Comparison of ENCODE assay signal across 2 cellular contexts in the genomic region with DNA sequence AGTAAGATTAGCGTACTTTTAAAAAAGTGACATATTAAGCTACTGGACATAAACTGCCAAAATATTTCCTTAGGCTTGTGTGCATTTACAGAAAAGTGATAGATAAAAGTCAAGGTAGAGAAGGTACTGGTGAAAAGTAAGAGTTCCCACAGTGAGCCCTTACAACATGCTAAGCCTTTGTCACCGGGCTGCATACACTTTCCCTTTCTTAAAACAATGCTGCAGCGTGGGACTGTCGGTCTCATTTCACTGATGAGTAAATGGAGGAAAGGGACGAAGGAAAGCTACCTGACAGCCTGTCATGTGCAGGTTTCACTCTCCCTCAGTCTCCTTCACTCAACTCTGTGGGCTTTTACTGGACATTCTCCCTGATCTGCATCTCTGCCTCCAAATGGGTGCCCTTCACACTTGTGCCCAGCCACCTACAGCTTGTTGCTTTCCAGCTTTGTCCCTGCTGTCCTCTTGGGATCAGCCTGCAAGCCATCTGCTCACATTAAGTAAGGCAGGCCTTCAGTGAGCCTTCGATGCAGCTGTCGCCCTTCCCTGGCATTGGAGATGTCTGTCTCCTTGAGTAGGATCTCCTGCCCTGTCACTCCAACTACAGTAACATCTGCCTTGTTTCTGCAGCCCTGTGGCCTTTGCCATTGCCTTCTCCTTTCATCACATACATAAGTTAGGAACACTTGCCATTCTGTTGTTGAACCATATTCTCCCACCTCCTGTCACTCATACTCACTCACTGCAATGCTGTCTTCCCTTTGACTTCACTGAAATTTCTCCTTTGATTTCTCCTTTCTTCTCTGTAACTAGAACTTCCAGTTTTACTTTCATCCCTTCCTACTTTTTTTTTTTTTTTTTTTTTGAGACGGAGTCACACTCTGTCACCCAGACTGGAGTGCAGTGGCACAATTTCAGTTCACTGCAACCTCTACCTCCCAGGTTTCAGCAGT.
A peak's percentile ranks its signal among the peaks of the same experiment; 100 is the strongest.
TF ChIP-seq lines count a peak whose summit lies in the region.

No MANE protein-coding gene starts in this region.

TF ChIP-seq in HEK293T, 16 proteins besides CTCF, POLR2A, EP300 and RAD21 (continued from another document):
- TF ChIP-seq, protein P1, sequence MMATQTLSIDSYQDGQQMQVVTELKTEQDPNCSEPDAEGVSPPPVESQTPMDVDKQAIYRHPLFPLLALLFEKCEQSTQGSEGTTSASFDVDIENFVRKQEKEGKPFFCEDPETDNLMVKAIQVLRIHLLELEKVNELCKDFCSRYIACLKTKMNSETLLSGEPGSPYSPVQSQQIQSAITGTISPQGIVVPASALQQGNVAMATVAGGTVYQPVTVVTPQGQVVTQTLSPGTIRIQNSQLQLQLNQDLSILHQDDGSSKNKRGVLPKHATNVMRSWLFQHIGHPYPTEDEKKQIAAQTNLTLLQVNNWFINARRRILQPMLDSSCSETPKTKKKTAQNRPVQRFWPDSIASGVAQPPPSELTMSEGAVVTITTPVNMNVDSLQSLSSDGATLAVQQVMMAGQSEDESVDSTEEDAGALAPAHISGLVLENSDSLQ (IDR thresholded peaks at IDR 0.05): peak; percentile 19; the same call in 1 of the 2 replicates

TF ChIP-seq in SK-N-SH, 30 proteins besides CTCF, POLR2A, EP300 and RAD21 (continued from another document):
- TF ChIP-seq MXI1 (IDR thresholded peaks at IDR 0.05; ENCODE audit: low read depth, low read length) (no peak), EZH2phosphoT487 (IDR thresholded peaks at IDR 0.05; ENCODE audit: borderline replicate concordance, low read depth) (no peak), YY1 (IDR thresholded peaks at IDR 0.05; ENCODE audit: low read depth) (no peak)
- TF ChIP-seq, protein P2, sequence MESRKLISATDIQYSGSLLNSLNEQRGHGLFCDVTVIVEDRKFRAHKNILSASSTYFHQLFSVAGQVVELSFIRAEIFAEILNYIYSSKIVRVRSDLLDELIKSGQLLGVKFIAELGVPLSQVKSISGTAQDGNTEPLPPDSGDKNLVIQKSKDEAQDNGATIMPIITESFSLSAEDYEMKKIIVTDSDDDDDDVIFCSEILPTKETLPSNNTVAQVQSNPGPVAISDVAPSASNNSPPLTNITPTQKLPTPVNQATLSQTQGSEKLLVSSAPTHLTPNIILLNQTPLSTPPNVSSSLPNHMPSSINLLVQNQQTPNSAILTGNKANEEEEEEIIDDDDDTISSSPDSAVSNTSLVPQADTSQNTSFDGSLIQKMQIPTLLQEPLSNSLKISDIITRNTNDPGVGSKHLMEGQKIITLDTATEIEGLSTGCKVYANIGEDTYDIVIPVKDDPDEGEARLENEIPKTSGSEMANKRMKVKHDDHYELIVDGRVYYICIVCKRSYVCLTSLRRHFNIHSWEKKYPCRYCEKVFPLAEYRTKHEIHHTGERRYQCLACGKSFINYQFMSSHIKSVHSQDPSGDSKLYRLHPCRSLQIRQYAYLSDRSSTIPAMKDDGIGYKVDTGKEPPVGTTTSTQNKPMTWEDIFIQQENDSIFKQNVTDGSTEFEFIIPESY (IDR thresholded peaks at IDR 0.05; ENCODE audit: borderline replicate concordance, low read depth): no peak
TF ChIP-seq in SK-N-SH: peak in this region for 0.
